Comparison of ENCODE assay signal across 9 cellular contexts in genomic region chr6:30491963-30492616, GRCh38. TPM values are rescaled to one million over a fixed set of nuclear protein-coding genes. Genes with fewer than 3 reads are reported as not detected.
DNase-seq lines count a peak whose midpoint lies in the region; ATAC-seq and TF ChIP-seq lines count a peak whose summit lies in the region.
"Had no signal": no experiment of that assay in that cellular context is flagged by ENCODE, and none has a peak within 500 bp of the region (broad histone marks: within the 10 kb centered on the region; RNA-seq: fewer than 3 reads in every experiment).

No MANE protein-coding gene starts in this region.

- H3K27me3 ChIP-seq in left ventricle myocardium inferior (ENCODE audit: low read depth), result no peaks in the 10 kb centered on the region
- no peaks in the 10 kb centered on the region for H3K27me3 ChIP-seq in naive thymus-derived CD4-positive, alpha-beta T cell (ENCODE audit: control insufficient read depth in 2 of 2, insufficient read depth in 2 of 2, low read length in 2 of 2)
- no peaks in the 10 kb centered on the region for H3K27me3 ChIP-seq in upper lobe of right lung

- POLR2A ChIA-PET in naive thymus-derived CD4-positive, alpha-beta T cell (lab: Charles Lee), result interaction anchor here (0.6 to 9.8 kb wide), 20 partner anchors 8 to 865 kb away, joined by 3 to 652 read pairs (median 6); partner anchors contain the start of genes ABCF1, HLA-B, MRPS18B and PPP1R10

- H3K4me3 ChIP-seq in left ventricle myocardium inferior, result peak overlapping the region; percentile 99
- H3K4me3 ChIP-seq in naive thymus-derived CD4-positive, alpha-beta T cell (ENCODE audit: low read length), result peak overlapping the region; percentile 83
- peak overlapping the region; percentile 93 for H3K4me3 ChIP-seq in upper lobe of right lung

- peak overlapping the region; percentile 38 for H3K27ac ChIP-seq in left ventricle myocardium inferior (replicated peaks)
- H3K27ac ChIP-seq in naive thymus-derived CD4-positive, alpha-beta T cell (ENCODE audit: low read depth, low read length), result peak overlapping the region; percentile 97
- H3K27ac ChIP-seq in upper lobe of right lung, result peak overlapping the region; percentile 68
- H3K27ac ChIP-seq: prostate gland had no signal

- intact Hi-C loops in left ventricle myocardium inferior (cut with micrococcal nuclease), result no loop called here
- intact Hi-C loops in left ventricle myocardium superior (cut with micrococcal nuclease), result no loop called here
- intact Hi-C loops in naive thymus-derived CD4-positive, alpha-beta T cell (cut with micrococcal nuclease), result loop anchor here in 1 of 2 donors (1.0 kb wide), 1 partner anchor 8 kb away; no protein-coding TSS in a partner anchor
- intact Hi-C loops in upper lobe of right lung (cut with DNase I), result loop anchor here (5.0 kb wide), 1 partner anchor 40 kb away; no protein-coding TSS in a partner anchor

- peaks cover 40% of the 10 kb centered on the region for H3K36me3 ChIP-seq in left ventricle myocardium inferior
- peaks cover 27 to 44% (median 29%) of the 10 kb centered on the region in 3 experiments for H3K36me3 ChIP-seq in naive thymus-derived CD4-positive, alpha-beta T cell (ENCODE audit: control insufficient read depth in 2 of 3, insufficient read depth in 3 of 3, low read length in 3 of 3)
- peaks cover 45% of the 10 kb centered on the region for H3K36me3 ChIP-seq in upper lobe of right lung

- H3K36me3 Mint-ChIP-seq in activated naive CD8-positive, alpha-beta T cell, result peaks cover 34% of the 10 kb centered on the region
- H3K36me3 Mint-ChIP-seq in naive thymus-derived CD4-positive, alpha-beta T cell, result peaks cover 13 to 56% (median 43%) of the 10 kb centered on the region in 5 donors

- H3K4me1 Mint-ChIP-seq in activated naive CD8-positive, alpha-beta T cell (ENCODE audit: low read depth), result peaks cover 50% of the 10 kb centered on the region
- H3K4me1 Mint-ChIP-seq in naive thymus-derived CD4-positive, alpha-beta T cell, result peaks cover 57 to 80% (median 73%) of the 10 kb centered on the region in 7 donors

- CTCF ChIA-PET in naive thymus-derived CD4-positive, alpha-beta T cell (lab: Charles Lee), result interaction anchor here (0.7 to 8.6 kb wide), 9 partner anchors 8 to 121 kb away, joined by 3 to 96 read pairs (median 13); no protein-coding TSS in a partner anchor

- peak overlapping the region; percentile 94 for H3K27ac Mint-ChIP-seq in activated naive CD8-positive, alpha-beta T cell
- H3K27ac Mint-ChIP-seq in naive thymus-derived CD4-positive, alpha-beta T cell, result peak overlapping the region; percentile 84 to 99 (median 96)

- H3K4me3 Mint-ChIP-seq in activated naive CD8-positive, alpha-beta T cell, result peak overlapping the region; percentile 100
- H3K4me3 Mint-ChIP-seq in naive thymus-derived CD4-positive, alpha-beta T cell, result peak overlapping the region; percentile 94 to 100 (median 99)

- H3K27me3 Mint-ChIP-seq in activated naive CD8-positive, alpha-beta T cell, result no peaks in the 10 kb centered on the region
- H3K27me3 Mint-ChIP-seq in naive thymus-derived CD4-positive, alpha-beta T cell, result peaks cover 0 to 4% (median 0%) of the 10 kb centered on the region in 5 donors

- TF ChIP-seq CTCF in left ventricle myocardium inferior (IDR thresholded peaks at IDR 0.05; ENCODE audit: borderline replicate concordance), result no peak
- no peak for TF ChIP-seq CTCF in upper lobe of right lung (IDR thresholded peaks at IDR 0.05)

- DNase-seq in left ventricle myocardium inferior (no peak), left ventricle myocardium superior (no peak), upper lobe of right lung (no peak), globus pallidus (ENCODE audit: low spot score) (no peak), MV-4-11 (lab: John Stamatoyannopoulos, UW) (no peak)
- no peak for DNase-seq in naive thymus-derived CD4-positive, alpha-beta T cell
- no peak for DNase-seq in stimulated activated CD4-positive, alpha-beta T cell treated with anti-CD3 and anti-CD28 coated beads, Interleukin-4, amount 100 ng/mL, for 1 hour

- ATAC-seq in left ventricle myocardium superior (no peak), upper lobe of right lung (no peak)
- no peak for ATAC-seq in naive thymus-derived CD4-positive, alpha-beta T cell

- peaks cover 72% of the 10 kb centered on the region for H3K4me1 ChIP-seq in left ventricle myocardium inferior
- peaks cover 45 to 48% of the 10 kb centered on the region in 2 donors for H3K4me1 ChIP-seq in naive thymus-derived CD4-positive, alpha-beta T cell (ENCODE audit: control insufficient read depth in 2 of 2, insufficient read depth in 2 of 2, low read length in 2 of 2)
- H3K4me1 ChIP-seq in upper lobe of right lung, result peaks cover 44% of the 10 kb centered on the region
- H3K4me1 ChIP-seq: prostate gland had no signal

- H3K9me3 Mint-ChIP-seq in activated naive CD8-positive, alpha-beta T cell (ENCODE audit: low read depth), result no peaks in the 10 kb centered on the region
- peaks cover 0 to 8% (median 0%) of the 10 kb centered on the region in 11 donors for H3K9me3 Mint-ChIP-seq in naive thymus-derived CD4-positive, alpha-beta T cell

- H3K9me3 ChIP-seq in left ventricle myocardium inferior (replicated peaks), result no peaks in the 10 kb centered on the region
- no peaks in the 10 kb centered on the region for H3K9me3 ChIP-seq in naive thymus-derived CD4-positive, alpha-beta T cell (ENCODE audit: control insufficient read depth in 2 of 3, low read length in 3 of 3)
- no peaks in the 10 kb centered on the region for H3K9me3 ChIP-seq in upper lobe of right lung
- H3K9me3 ChIP-seq: prostate gland had no signal

RNA-seq across cellular contexts. Expression of gene HLA-E, which starts 2.8 kb away (rescaled TPM):
- total RNA-seq in left ventricle myocardium inferior, result 142 TPM
- total RNA-seq in left ventricle myocardium superior, result 155 TPM
- 1,000 to 10,000 TPM in 4 of 5 experiments, 100 to 1,000 TPM in 1; 614 to 1,412 (median 1,095) TPM for total RNA-seq in naive thymus-derived CD4-positive, alpha-beta T cell
- 1,000 to 10,000 TPM; 3,020 to 3,096 TPM for polyA plus RNA-seq in naive thymus-derived CD4-positive, alpha-beta T cell
- total RNA-seq in upper lobe of right lung, result 1,028 TPM

Comparison
In these comparisons a context has a peak if more than half of its experiments do, and no peak if none do; other contexts are left out.
1. H3K27ac ChIP-seq: peak in every context shown above with its lines; median percentile 97 in naive thymus-derived CD4-positive, alpha-beta T cell; 68 in upper lobe of right lung; 38 in left ventricle myocardium inferior.